ENCODE assay signal across 30 cellular contexts in genomic region chr5:68849103-68849502, GRCh38.
"Had no signal": no experiment of that assay in that cellular context is flagged by ENCODE, and none has a peak within 500 bp of the region (broad histone marks: within the 10 kb centered on the region; RNA-seq: fewer than 3 reads in every experiment).

No MANE protein-coding gene starts in this region.

- H3K27me3 ChIP-seq: pancreas, tibial nerve, uterus had no signal

- FAIRE-seq: islet of Langerhans, kidney, pancreas, small intestine had no signal

- H3K9me3 Mint-ChIP-seq: stimulated activated memory B cell treated with anti-CD40 and anti-IgM and Interleukin-4, amounts not matched to agents 10 μg/mL and 1 μg/mL and 100 μg/mL, for 72 hours; type B pancreatic cell had no signal

- H3K9me3 ChIP-seq: pancreas, prostate gland, uterus had no signal

- ATAC-seq: naive thymus-derived CD8-positive, alpha-beta T cell; pancreas; right cardiac atrium; sciatic nerve; stimulated activated memory B cell treated with anti-CD40 and anti-IgM and Interleukin-4, amounts not matched to agents 10 μg/mL and 1 μg/mL and 100 μg/mL, for 72 hours; stimulated activated naive CD8-positive, alpha-beta T cell treated with anti-CD3 and anti-CD28 coated beads, Interleukin-15, amount 100 ng/mL, for 72 hours had no signal

- H3K4me3 Mint-ChIP-seq: immature natural killer cell; naive thymus-derived CD8-positive, alpha-beta T cell; nephron; neural crest cell; stimulated activated memory B cell treated with anti-CD40 and anti-IgM and Interleukin-4, amounts not matched to agents 10 μg/mL and 1 μg/mL and 100 μg/mL, for 72 hours; stimulated activated naive CD8-positive, alpha-beta T cell treated with anti-CD3 and anti-CD28 coated beads, Interleukin-15, amount 100 ng/mL, for 72 hours; type B pancreatic cell had no signal

- DNase-seq: hypothalamus; immature natural killer cell; kidney; left ventricle myocardium inferior; mesendoderm; midbrain; naive thymus-derived CD8-positive, alpha-beta T cell; nucleus accumbens; pancreas; posterior cingulate gyrus; retina; right cardiac atrium; small intestine; stimulated activated CD4-positive, alpha-beta T cell treated with anti-CD3 and anti-CD28 coated beads, Interleukin-1b, Interleukin-23, amount 100 ng/mL, for 48 hours; stimulated activated CD4-positive, alpha-beta T cell treated with anti-CD3 and anti-CD28 coated beads, Interleukin-2, amount 100 ng/mL, for 48 hours; stimulated activated CD4-positive, alpha-beta T cell treated with anti-CD3 and anti-CD28 coated beads, Interleukin-4, amount 100 ng/mL, for 4 hours; stimulated activated CD8-positive, alpha-beta memory T cell treated with anti-CD3 and anti-CD28 coated beads, Interleukin-4, amount 100 ng/mL, for 48 hours; stimulated activated naive CD4-positive, alpha-beta T cell treated with Interleukin-2 at 50 U/mL for 16 hours; stimulated activated naive CD8-positive, alpha-beta T cell treated with anti-CD3 and anti-CD28 coated beads, Interleukin-15, amount 100 ng/mL, for 72 hours; substantia nigra; uterus had no signal

- H3K27me3 Mint-ChIP-seq: stimulated activated memory B cell treated with anti-CD40 and anti-IgM and Interleukin-4, amounts not matched to agents 10 μg/mL and 1 μg/mL and 100 μg/mL, for 72 hours; stimulated activated naive CD8-positive, alpha-beta T cell treated with anti-CD3 and anti-CD28 coated beads, Interleukin-15, amount 100 ng/mL, for 72 hours; type B pancreatic cell had no signal

- H3K36me3 Mint-ChIP-seq: immature natural killer cell; stimulated activated memory B cell treated with anti-CD40 and anti-IgM and Interleukin-4, amounts not matched to agents 10 μg/mL and 1 μg/mL and 100 μg/mL, for 72 hours; type B pancreatic cell had no signal

- H3K27ac Mint-ChIP-seq: immature natural killer cell; naive thymus-derived CD8-positive, alpha-beta T cell; nephron; stimulated activated memory B cell treated with anti-CD40 and anti-IgM and Interleukin-4, amounts not matched to agents 10 μg/mL and 1 μg/mL and 100 μg/mL, for 72 hours; type B pancreatic cell had no signal

- H3K27ac ChIP-seq: left ventricle myocardium inferior, pancreas, prostate gland, tibial nerve had no signal

- H3K4me1 Mint-ChIP-seq: immature natural killer cell; neural crest cell; stimulated activated memory B cell treated with anti-CD40 and anti-IgM and Interleukin-4, amounts not matched to agents 10 μg/mL and 1 μg/mL and 100 μg/mL, for 72 hours; stimulated activated naive CD8-positive, alpha-beta T cell treated with anti-CD3 and anti-CD28 coated beads, Interleukin-15, amount 100 ng/mL, for 72 hours had no signal

- H3K36me3 ChIP-seq: left ventricle myocardium inferior, pancreas, prostate gland, tibial nerve, uterus had no signal

- H3K4me1 ChIP-seq: pancreas, prostate gland, tibial nerve, uterus had no signal

- H3K4me3 ChIP-seq: left ventricle myocardium inferior, lung, pancreas, prostate gland, tibial nerve, uterus had no signal
